ENCODE assay signal across 12 cellular contexts in genomic region chr14:70881549-70882174, GRCh38. TPM values are rescaled to one million over a fixed set of nuclear protein-coding genes. Genes with fewer than 3 reads are reported as not detected.
A peak's percentile ranks its signal among the peaks of the same experiment; 100 is the strongest.
DNase-seq lines count a peak whose midpoint lies in the region; ATAC-seq, FAIRE-seq and TF ChIP-seq lines count a peak whose summit lies in the region.
"Had no signal": no experiment of that assay in that cellular context is flagged by ENCODE, and none has a peak within 500 bp of the region (broad histone marks: within the 10 kb centered on the region; RNA-seq: fewer than 3 reads in every experiment).

No MANE protein-coding gene starts in this region.

- H3K9ac ChIP-seq in colonic mucosa (ENCODE audit: low read depth in 2 of 2, low read length in 2 of 2), result no peak overlapping the region

- ATAC-seq in GM18502 (IDR thresholded peaks at IDR 0.05; ENCODE audit: poor library complexity, unreplicated experiment) (peak; percentile 71), GM21528 (IDR thresholded peaks at IDR 0.05; ENCODE audit: low FRiP score, unreplicated experiment) (peak; percentile 42), HG03378 (IDR thresholded peaks at IDR 0.05; ENCODE audit: unreplicated experiment) (peak; percentile 52), HG02571 (IDR thresholded peaks at IDR 0.05; ENCODE audit: unreplicated experiment) (no peak)
- ATAC-seq: activated CD4-positive, alpha-beta T cell treated with anti-CD3 and anti-CD28 coated beads for 36 hours; PC-3; stimulated activated effector memory CD8-positive, alpha-beta T cell treated with anti-CD3 and anti-CD28 coated beads, Interleukin-12 subunit alpha, Interleukin-12 subunit beta, amount 100 ng/mL, for 72 hours had no signal

- H3K36me3 ChIP-seq in colonic mucosa, result no peaks in the 10 kb centered on the region

- TF ChIP-seq CTCF in colonic mucosa (IDR thresholded peaks at IDR 0.05), result no peak

- no peaks in the 10 kb centered on the region for H3K4me1 ChIP-seq in colonic mucosa

- H3K27me3 ChIP-seq in colonic mucosa, result no peaks in the 10 kb centered on the region

- H3K27ac ChIP-seq in colonic mucosa, result peak overlapping the region; percentile 13

- H3K9me3 ChIP-seq in colonic mucosa, result no peaks in the 10 kb centered on the region

- FAIRE-seq in H54 (lab: Jason Lieb, UNC), result no peak

- intact Hi-C loops in colonic mucosa (cut with DNase I), result no loop called here
- intact Hi-C loops in head of caudate nucleus (cut with DNase I), result no loop called here

- no peak overlapping the region for H3K4me3 ChIP-seq in colonic mucosa

- TF ChIP-seq POLR2A in H54 (IDR thresholded peaks at IDR 0.05; ENCODE audit: low read depth, low read length), result no peak

- DNase-seq in colonic mucosa (no peak), H54 (ENCODE audit: insufficient read length, low spot score) (no peak), cerebellar cortex (ENCODE audit: low spot score) (no peak), head of caudate nucleus (no peak)
- DNase-seq: activated CD4-positive, alpha-beta T cell treated with anti-CD3 and anti-CD28 coated beads for 36 hours; COR-L47; PC-3 had no signal

RNA-seq across cellular contexts. Expression of gene PCNX1, which starts 25.6 kb away (rescaled TPM):
- total RNA-seq in colonic mucosa, result 10 to 100 TPM; 18.1 to 26.7 TPM
